ENCODE assay signal across 13 cellular contexts in the genomic region with DNA sequence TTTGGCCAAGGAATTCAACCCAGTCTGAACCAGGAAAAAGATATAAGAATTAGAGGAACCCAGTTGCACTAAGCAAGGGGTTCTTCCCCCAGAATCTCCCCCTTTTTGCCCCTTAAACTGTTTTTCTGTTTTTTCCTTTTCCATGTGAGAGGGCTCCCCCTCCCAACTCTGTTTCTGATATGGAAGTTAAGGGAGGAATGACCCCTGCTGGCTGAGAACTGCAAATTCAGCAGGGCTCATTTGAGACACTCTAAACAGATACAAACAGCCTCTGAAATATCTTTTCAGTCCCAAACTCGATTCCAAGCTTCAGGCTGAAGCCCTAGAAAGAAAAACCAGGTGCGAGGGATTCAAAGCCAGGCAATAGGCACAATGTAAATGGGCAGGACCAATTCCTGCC.
DNase-seq lines count a peak whose midpoint lies in the region; ATAC-seq and TF ChIP-seq lines count a peak whose summit lies in the region.
"Had no signal": no experiment of that assay in that cellular context is flagged by ENCODE, and none has a peak within 500 bp of the region (broad histone marks: within the 10 kb centered on the region; RNA-seq: fewer than 3 reads in every experiment).

No MANE protein-coding gene starts in this region.

- peaks cover 11% of the 10 kb centered on the region for H3K9me3 Mint-ChIP-seq in activated CD8-positive, alpha-beta T cell treated with anti-CD3 and anti-CD28 coated beads for 36 hours
- peaks cover 14% of the 10 kb centered on the region for H3K9me3 Mint-ChIP-seq in activated CD8-positive, alpha-beta T cell treated with anti-CD3 and anti-CD28 coated beads, Interleukin-2, amount 10 ng/mL, durations not matched to agents 7 days and 5 days (ENCODE audit: insufficient read depth)
- peaks cover 12% of the 10 kb centered on the region for H3K9me3 Mint-ChIP-seq in progenitor cell of endocrine pancreas (ENCODE audit: low read depth)
- peaks cover 3 to 9% of the 10 kb centered on the region in 2 donors for H3K9me3 Mint-ChIP-seq in activated T-cell treated with anti-CD3 and anti-CD28 coated beads, Interleukin-2, amount 50 U/mL, for 72 hours

- peak; percentile 14 for DNase-seq in activated CD8-positive, alpha-beta T cell treated with anti-CD3 and anti-CD28 coated beads for 36 hours
- no peak for DNase-seq in activated CD8-positive, alpha-beta T cell treated with anti-CD3 and anti-CD28 coated beads, Interleukin-2, amount 10 ng/mL, durations not matched to agents 7 days and 5 days
- DNase-seq in MV-4-11 (lab: John Stamatoyannopoulos, UW) = peak; percentile 29
- peak; percentile 33 for DNase-seq in dermis blood vessel endothelial cell
- no peak for DNase-seq in progenitor cell of endocrine pancreas (ENCODE audit: low spot score, unreplicated experiment)
- DNase-seq in activated T-cell treated with anti-CD3 and anti-CD28 coated beads, Interleukin-2, amount 50 U/mL, for 72 hours = no peak
- DNase-seq: activated CD8-positive, alpha-beta memory T cell treated with anti-CD3 and anti-CD28 coated beads, Interleukin-2, amount 50 U/mL, for 48 hours; esophagus squamous epithelium; NCI-H446 treated with DMSO at 0.1 percent for 48 hours; transverse colon had no signal

- H3K36me3 Mint-ChIP-seq in activated CD8-positive, alpha-beta T cell treated with anti-CD3 and anti-CD28 coated beads for 36 hours (ENCODE audit: low read depth) = peaks cover 4% of the 10 kb centered on the region
- peaks cover 3% of the 10 kb centered on the region for H3K36me3 Mint-ChIP-seq in activated CD8-positive, alpha-beta T cell treated with anti-CD3 and anti-CD28 coated beads, Interleukin-2, amount 10 ng/mL, durations not matched to agents 7 days and 5 days (ENCODE audit: low read depth)
- peaks cover 3% of the 10 kb centered on the region for H3K36me3 Mint-ChIP-seq in progenitor cell of endocrine pancreas (ENCODE audit: insufficient read depth)
- H3K36me3 Mint-ChIP-seq in activated T-cell treated with anti-CD3 and anti-CD28 coated beads, Interleukin-2, amount 50 U/mL, for 72 hours (ENCODE audit: insufficient read depth in 2 of 2) = peaks cover 8 to 10% of the 10 kb centered on the region in 2 donors

- no peak overlapping the region for H3K4me3 Mint-ChIP-seq in activated CD8-positive, alpha-beta T cell treated with anti-CD3 and anti-CD28 coated beads for 36 hours
- no peak overlapping the region for H3K4me3 Mint-ChIP-seq in activated CD8-positive, alpha-beta T cell treated with anti-CD3 and anti-CD28 coated beads, Interleukin-2, amount 10 ng/mL, durations not matched to agents 7 days and 5 days
- H3K4me3 Mint-ChIP-seq in progenitor cell of endocrine pancreas (ENCODE audit: low read depth) = no peak overlapping the region
- H3K4me3 Mint-ChIP-seq in activated T-cell treated with anti-CD3 and anti-CD28 coated beads, Interleukin-2, amount 50 U/mL, for 72 hours = no peak overlapping the region

- ATAC-seq in activated CD8-positive, alpha-beta T cell treated with anti-CD3 and anti-CD28 coated beads for 36 hours = no peak
- no peak for ATAC-seq in activated CD8-positive, alpha-beta T cell treated with anti-CD3 and anti-CD28 coated beads, Interleukin-2, amount 10 ng/mL, durations not matched to agents 7 days and 5 days
- no peak for ATAC-seq in HG03095 (IDR thresholded peaks at IDR 0.05; ENCODE audit: unreplicated experiment)
- ATAC-seq in HG02642 (IDR thresholded peaks at IDR 0.05; ENCODE audit: poor library complexity, unreplicated experiment) = no peak
- no peak for ATAC-seq in activated T-cell treated with anti-CD3 and anti-CD28 coated beads, Interleukin-2, amount 50 U/mL, for 72 hours (replicated peaks in 1 of 2)
- ATAC-seq: left lobe of liver had no signal

- POLR2A ChIA-PET in activated CD8-positive, alpha-beta T cell treated with anti-CD3 and anti-CD28 coated beads for 36 hours (lab: Charles Lee) = no interaction called here
- POLR2A ChIA-PET in activated CD8-positive, alpha-beta T cell treated with anti-CD3 and anti-CD28 coated beads, Interleukin-2, amount 10 ng/mL, durations not matched to agents 7 days and 5 days (lab: Charles Lee) = no interaction called here

- H3K4me1 Mint-ChIP-seq in activated CD8-positive, alpha-beta T cell treated with anti-CD3 and anti-CD28 coated beads for 36 hours (ENCODE audit: low read depth) = peaks cover 4% of the 10 kb centered on the region
- H3K4me1 Mint-ChIP-seq in activated CD8-positive, alpha-beta T cell treated with anti-CD3 and anti-CD28 coated beads, Interleukin-2, amount 10 ng/mL, durations not matched to agents 7 days and 5 days (ENCODE audit: low read depth) = no peaks in the 10 kb centered on the region
- H3K4me1 Mint-ChIP-seq in progenitor cell of endocrine pancreas (ENCODE audit: low read depth) = no peaks in the 10 kb centered on the region
- H3K4me1 Mint-ChIP-seq in activated T-cell treated with anti-CD3 and anti-CD28 coated beads, Interleukin-2, amount 50 U/mL, for 72 hours (ENCODE audit: low read depth) = no peaks in the 10 kb centered on the region

- H3K27me3 Mint-ChIP-seq in activated CD8-positive, alpha-beta T cell treated with anti-CD3 and anti-CD28 coated beads for 36 hours = no peaks in the 10 kb centered on the region
- H3K27me3 Mint-ChIP-seq in activated CD8-positive, alpha-beta T cell treated with anti-CD3 and anti-CD28 coated beads, Interleukin-2, amount 10 ng/mL, durations not matched to agents 7 days and 5 days (ENCODE audit: low read depth) = no peaks in the 10 kb centered on the region
- no peaks in the 10 kb centered on the region for H3K27me3 Mint-ChIP-seq in progenitor cell of endocrine pancreas
- H3K27me3 Mint-ChIP-seq in activated T-cell treated with anti-CD3 and anti-CD28 coated beads, Interleukin-2, amount 50 U/mL, for 72 hours (ENCODE audit: low read depth) = no peaks in the 10 kb centered on the region

- CTCF ChIA-PET in activated CD8-positive, alpha-beta T cell treated with anti-CD3 and anti-CD28 coated beads for 36 hours (lab: Charles Lee) = no interaction called here
- CTCF ChIA-PET in activated CD8-positive, alpha-beta T cell treated with anti-CD3 and anti-CD28 coated beads, Interleukin-2, amount 10 ng/mL, durations not matched to agents 7 days and 5 days (lab: Charles Lee) = interaction anchor here (1.0 kb wide), 1 partner anchor 10 kb away, joined by 3 read pairs; no protein-coding TSS in a partner anchor

- peak; percentile 17 for TF ChIP-seq CTCF in activated CD8-positive, alpha-beta T cell treated with anti-CD3 and anti-CD28 coated beads for 36 hours (IDR thresholded peaks at IDR 0.05)
- peak; percentile 18 for TF ChIP-seq CTCF in progenitor cell of endocrine pancreas (IDR thresholded peaks at IDR 0.05; ENCODE audit: unreplicated experiment)

- H3K27ac Mint-ChIP-seq in activated CD8-positive, alpha-beta T cell treated with anti-CD3 and anti-CD28 coated beads for 36 hours = no peak overlapping the region
- H3K27ac Mint-ChIP-seq in activated CD8-positive, alpha-beta T cell treated with anti-CD3 and anti-CD28 coated beads, Interleukin-2, amount 10 ng/mL, durations not matched to agents 7 days and 5 days = no peak overlapping the region
- H3K27ac Mint-ChIP-seq in progenitor cell of endocrine pancreas = no peak overlapping the region
- no peak overlapping the region for H3K27ac Mint-ChIP-seq in activated T-cell treated with anti-CD3 and anti-CD28 coated beads, Interleukin-2, amount 50 U/mL, for 72 hours

- intact Hi-C loops in activated CD8-positive, alpha-beta T cell treated with anti-CD3 and anti-CD28 coated beads for 36 hours (cut with micrococcal nuclease) = loop anchor here (5.0 kb wide), 1 partner anchor 443 kb away; no protein-coding TSS in a partner anchor

Comparison
In these comparisons a context has a peak if more than half of its experiments do, and no peak if none do; other contexts are left out.
1. DNase-seq: peak in activated CD8-positive, alpha-beta T cell treated with anti-CD3 and anti-CD28 coated beads for 36 hours (single experiment), MV-4-11 (single experiment) and dermis blood vessel endothelial cell (single experiment); none in activated CD8-positive, alpha-beta T cell treated with anti-CD3 and anti-CD28 coated beads, Interleukin-2, amount 10 ng/mL, durations not matched to agents 7 days and 5 days (single experiment), progenitor cell of endocrine pancreas (single experiment) and activated T-cell treated with anti-CD3 and anti-CD28 coated beads, Interleukin-2, amount 50 U/mL, for 72 hours (0 of 2).